ENCODE assay signal across 2 cellular contexts in the genomic region with DNA sequence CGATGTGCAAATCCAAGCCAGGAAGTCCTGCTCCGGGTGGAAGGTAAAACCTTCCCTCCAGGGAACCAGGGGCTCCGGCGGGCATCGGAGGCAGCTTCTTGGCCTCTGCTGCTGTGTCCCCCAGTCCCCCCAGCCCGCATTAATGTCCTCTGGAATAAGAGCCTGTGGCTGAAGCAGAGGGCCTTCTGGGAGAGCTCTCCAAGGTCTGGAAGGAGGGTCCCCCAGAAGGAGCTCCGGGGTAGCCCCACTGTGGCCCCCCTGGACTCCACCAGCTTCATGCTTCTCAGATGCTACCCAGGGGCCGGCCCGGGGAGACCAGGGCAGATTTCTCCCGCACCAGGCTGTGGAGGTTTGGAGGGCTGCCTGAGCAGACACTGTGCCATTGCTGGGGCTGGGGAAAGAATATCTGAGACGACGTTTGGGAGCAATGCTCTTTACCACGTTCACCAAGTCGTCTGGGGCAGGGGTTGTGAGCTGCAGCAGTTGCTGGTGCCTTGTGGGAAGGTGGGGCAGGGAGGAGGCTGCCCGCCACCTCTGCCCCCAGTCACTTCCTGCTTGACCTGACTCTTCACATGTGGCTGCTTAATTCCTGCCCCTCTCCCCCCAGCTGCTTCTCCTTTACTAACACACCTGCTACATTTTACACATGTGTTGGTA.
TF ChIP-seq lines count a peak whose summit lies in the region.

No MANE protein-coding gene starts in this region.

TF ChIP-seq in A549, 52 proteins besides CTCF, POLR2A, EP300 and RAD21:
- TF ChIP-seq HOXB13 (CRISPR knock-in tag; IDR thresholded peaks at IDR 0.05; ENCODE audit: low read depth) (no peak), RARB (CRISPR knock-in tag; IDR thresholded peaks at IDR 0.05) (no peak), ESRRA (IDR thresholded peaks at IDR 0.05; ENCODE audit: borderline replicate concordance, low read length) (no peak)

TF ChIP-seq in K562, 482 proteins besides CTCF, POLR2A, EP300 and RAD21:
- TF ChIP-seq ESRRB (CRISPR knock-in tag; IDR thresholded peaks at IDR 0.05; ENCODE audit: borderline replicate concordance) (no peak), ZFPM2 (CRISPR knock-in tag; IDR thresholded peaks at IDR 0.05) (no peak), KLF16 (IDR thresholded peaks at IDR 0.05) (no peak), ARID2 (IDR thresholded peaks at IDR 0.05) (no peak), TSC22D4 (tag; IDR thresholded peaks at IDR 0.05) (no peak), TCF7 (IDR thresholded peaks at IDR 0.05; ENCODE audit: borderline replicate concordance) (no peak), PTTG1 (tag; IDR thresholded peaks at IDR 0.05; ENCODE audit: low read depth) (no peak), ZNF282 (CRISPR knock-in tag; IDR thresholded peaks at IDR 0.05) (no peak), ZNF384 (IDR thresholded peaks at IDR 0.05; ENCODE audit: low read depth, low read length) (no peak), PPARD (CRISPR knock-in tag; IDR thresholded peaks at IDR 0.05) (no peak), ARNT (IDR thresholded peaks at IDR 0.05) (no peak), BCOR (IDR thresholded peaks at IDR 0.05) (no peak), HDAC8 (tag; IDR thresholded peaks at IDR 0.05) (no peak)
- TF ChIP-seq, protein P1, sequence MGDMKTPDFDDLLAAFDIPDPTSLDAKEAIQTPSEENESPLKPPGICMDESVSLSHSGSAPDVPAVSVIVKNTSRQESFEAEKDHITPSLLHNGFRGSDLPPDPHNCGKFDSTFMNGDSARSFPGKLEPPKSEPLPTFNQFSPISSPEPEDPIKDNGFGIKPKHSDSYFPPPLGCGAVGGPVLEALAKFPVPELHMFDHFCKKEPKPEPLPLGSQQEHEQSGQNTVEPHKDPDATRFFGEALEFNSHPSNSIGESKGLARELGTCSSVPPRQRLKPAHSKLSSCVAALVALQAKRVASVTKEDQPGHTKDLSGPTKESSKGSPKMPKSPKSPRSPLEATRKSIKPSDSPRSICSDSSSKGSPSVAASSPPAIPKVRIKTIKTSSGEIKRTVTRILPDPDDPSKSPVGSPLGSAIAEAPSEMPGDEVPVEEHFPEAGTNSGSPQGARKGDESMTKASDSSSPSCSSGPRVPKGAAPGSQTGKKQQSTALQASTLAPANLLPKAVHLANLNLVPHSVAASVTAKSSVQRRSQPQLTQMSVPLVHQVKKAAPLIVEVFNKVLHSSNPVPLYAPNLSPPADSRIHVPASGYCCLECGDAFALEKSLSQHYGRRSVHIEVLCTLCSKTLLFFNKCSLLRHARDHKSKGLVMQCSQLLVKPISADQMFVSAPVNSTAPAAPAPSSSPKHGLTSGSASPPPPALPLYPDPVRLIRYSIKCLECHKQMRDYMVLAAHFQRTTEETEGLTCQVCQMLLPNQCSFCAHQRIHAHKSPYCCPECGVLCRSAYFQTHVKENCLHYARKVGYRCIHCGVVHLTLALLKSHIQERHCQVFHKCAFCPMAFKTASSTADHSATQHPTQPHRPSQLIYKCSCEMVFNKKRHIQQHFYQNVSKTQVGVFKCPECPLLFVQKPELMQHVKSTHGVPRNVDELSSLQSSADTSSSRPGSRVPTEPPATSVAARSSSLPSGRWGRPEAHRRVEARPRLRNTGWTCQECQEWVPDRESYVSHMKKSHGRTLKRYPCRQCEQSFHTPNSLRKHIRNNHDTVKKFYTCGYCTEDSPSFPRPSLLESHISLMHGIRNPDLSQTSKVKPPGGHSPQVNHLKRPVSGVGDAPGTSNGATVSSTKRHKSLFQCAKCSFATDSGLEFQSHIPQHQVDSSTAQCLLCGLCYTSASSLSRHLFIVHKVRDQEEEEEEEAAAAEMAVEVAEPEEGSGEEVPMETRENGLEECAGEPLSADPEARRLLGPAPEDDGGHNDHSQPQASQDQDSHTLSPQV (IDR thresholded peaks at IDR 0.05) = no peak
- TF ChIP-seq, protein P2, sequence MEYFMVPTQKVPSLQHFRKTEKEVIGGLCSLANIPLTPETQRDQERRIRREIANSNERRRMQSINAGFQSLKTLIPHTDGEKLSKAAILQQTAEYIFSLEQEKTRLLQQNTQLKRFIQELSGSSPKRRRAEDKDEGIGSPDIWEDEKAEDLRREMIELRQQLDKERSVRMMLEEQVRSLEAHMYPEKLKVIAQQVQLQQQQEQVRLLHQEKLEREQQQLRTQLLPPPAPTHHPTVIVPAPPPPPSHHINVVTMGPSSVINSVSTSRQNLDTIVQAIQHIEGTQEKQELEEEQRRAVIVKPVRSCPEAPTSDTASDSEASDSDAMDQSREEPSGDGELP (CRISPR knock-in tag; IDR thresholded peaks at IDR 0.05; ENCODE audit: borderline replicate concordance) = no peak
- TF ChIP-seq, protein P3, sequence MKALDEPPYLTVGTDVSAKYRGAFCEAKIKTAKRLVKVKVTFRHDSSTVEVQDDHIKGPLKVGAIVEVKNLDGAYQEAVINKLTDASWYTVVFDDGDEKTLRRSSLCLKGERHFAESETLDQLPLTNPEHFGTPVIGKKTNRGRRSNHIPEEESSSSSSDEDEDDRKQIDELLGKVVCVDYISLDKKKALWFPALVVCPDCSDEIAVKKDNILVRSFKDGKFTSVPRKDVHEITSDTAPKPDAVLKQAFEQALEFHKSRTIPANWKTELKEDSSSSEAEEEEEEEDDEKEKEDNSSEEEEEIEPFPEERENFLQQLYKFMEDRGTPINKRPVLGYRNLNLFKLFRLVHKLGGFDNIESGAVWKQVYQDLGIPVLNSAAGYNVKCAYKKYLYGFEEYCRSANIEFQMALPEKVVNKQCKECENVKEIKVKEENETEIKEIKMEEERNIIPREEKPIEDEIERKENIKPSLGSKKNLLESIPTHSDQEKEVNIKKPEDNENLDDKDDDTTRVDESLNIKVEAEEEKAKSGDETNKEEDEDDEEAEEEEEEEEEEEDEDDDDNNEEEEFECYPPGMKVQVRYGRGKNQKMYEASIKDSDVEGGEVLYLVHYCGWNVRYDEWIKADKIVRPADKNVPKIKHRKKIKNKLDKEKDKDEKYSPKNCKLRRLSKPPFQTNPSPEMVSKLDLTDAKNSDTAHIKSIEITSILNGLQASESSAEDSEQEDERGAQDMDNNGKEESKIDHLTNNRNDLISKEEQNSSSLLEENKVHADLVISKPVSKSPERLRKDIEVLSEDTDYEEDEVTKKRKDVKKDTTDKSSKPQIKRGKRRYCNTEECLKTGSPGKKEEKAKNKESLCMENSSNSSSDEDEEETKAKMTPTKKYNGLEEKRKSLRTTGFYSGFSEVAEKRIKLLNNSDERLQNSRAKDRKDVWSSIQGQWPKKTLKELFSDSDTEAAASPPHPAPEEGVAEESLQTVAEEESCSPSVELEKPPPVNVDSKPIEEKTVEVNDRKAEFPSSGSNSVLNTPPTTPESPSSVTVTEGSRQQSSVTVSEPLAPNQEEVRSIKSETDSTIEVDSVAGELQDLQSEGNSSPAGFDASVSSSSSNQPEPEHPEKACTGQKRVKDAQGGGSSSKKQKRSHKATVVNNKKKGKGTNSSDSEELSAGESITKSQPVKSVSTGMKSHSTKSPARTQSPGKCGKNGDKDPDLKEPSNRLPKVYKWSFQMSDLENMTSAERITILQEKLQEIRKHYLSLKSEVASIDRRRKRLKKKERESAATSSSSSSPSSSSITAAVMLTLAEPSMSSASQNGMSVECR (CRISPR knock-in tag; IDR thresholded peaks at IDR 0.05) = no peak
- TF ChIP-seq, protein P4, sequence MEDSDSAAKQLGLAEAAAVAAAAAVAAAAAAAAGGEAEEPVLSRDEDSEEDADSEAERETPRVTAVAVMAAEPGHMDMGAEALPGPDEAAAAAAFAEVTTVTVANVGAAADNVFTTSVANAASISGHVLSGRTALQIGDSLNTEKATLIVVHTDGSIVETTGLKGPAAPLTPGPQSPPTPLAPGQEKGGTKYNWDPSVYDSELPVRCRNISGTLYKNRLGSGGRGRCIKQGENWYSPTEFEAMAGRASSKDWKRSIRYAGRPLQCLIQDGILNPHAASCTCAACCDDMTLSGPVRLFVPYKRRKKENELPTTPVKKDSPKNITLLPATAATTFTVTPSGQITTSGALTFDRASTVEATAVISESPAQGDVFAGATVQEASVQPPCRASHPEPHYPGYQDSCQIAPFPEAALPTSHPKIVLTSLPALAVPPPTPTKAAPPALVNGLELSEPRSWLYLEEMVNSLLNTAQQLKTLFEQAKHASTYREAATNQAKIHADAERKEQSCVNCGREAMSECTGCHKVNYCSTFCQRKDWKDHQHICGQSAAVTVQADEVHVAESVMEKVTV (CRISPR knock-in tag; IDR thresholded peaks at IDR 0.05) = no peak
- TF ChIP-seq, protein P5, sequence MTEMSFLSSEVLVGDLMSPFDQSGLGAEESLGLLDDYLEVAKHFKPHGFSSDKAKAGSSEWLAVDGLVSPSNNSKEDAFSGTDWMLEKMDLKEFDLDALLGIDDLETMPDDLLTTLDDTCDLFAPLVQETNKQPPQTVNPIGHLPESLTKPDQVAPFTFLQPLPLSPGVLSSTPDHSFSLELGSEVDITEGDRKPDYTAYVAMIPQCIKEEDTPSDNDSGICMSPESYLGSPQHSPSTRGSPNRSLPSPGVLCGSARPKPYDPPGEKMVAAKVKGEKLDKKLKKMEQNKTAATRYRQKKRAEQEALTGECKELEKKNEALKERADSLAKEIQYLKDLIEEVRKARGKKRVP (CRISPR knock-in tag; IDR thresholded peaks at IDR 0.05) = no peak
